ENCODE assay signal across 26 cellular contexts in the genomic region with DNA sequence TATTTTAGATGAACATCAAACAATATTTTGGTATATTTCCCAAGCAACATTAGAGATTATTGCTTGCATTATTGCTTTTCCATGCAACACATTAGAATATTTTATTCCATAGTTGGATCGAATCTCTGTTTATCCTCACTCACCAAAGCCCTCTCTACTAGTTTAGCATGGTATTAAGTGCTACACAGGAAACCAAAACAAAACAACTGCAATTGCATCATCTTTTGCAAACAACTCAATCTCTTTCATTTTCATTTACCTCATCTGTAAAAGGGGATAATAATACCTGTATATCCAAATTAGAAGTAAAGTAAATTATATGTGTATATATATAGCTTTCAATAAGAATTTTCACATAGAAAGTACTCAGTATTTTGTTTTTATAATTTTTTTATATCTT.
"Had no signal": no experiment of that assay in that cellular context is flagged by ENCODE, and none has a peak within 500 bp of the region (broad histone marks: within the 10 kb centered on the region; RNA-seq: fewer than 3 reads in every experiment).

No MANE protein-coding gene starts in this region.

- ATAC-seq: activated CD4-positive, CD25-positive, alpha-beta regulatory T cell treated with anti-CD3 and anti-CD28 coated beads, Interleukin-2, amount 50 U/mL, for 24 hours; activated CD8-positive, alpha-beta T cell treated with anti-CD3 and anti-CD28 coated beads for 36 hours; activated T-cell treated with anti-CD3 and anti-CD28 coated beads, Interleukin-2, amount 50 U/mL, for 72 hours; SK-N-SH treated with all-trans-retinoic acid at 6 μM for 48 hours had no signal

- H3K36me3 ChIP-seq: SJSA1 had no signal

- H3K4me1 ChIP-seq: SJSA1 had no signal

- H3K4me3 ChIP-seq: SJSA1 had no signal

- DNase-seq: activated CD4-positive, alpha-beta T cell treated with anti-CD3 and anti-CD28 coated beads for 4 hours; activated CD8-positive, alpha-beta memory T cell treated with anti-CD3 and anti-CD28 coated beads, Interleukin-2, amount 50 U/mL, for 4 hours; activated CD8-positive, alpha-beta T cell treated with anti-CD3 and anti-CD28 coated beads for 36 hours; activated gamma-delta T cell treated with Interleukin-2 at 50 U/mL for 16 hours; activated naive CD4-positive, alpha-beta T cell treated with anti-CD3 and anti-CD28 coated beads, Interleukin-2, amount 10 ng/mL, durations not matched to agents 7 days and 5 days; activated naive CD8-positive, alpha-beta T cell treated with anti-CD3 and anti-CD28 coated beads for 36 hours; activated T-cell treated with anti-CD3 and anti-CD28 coated beads, Interleukin-2, amount 50 U/mL, for 72 hours; anterior cingulate cortex; cerebellar nuclear complex; MM.1S; NCI-H1105 treated with DMSO at 0.1 percent for 48 hours; NCI-H1436 treated with DMSO at 0.1 percent for 48 hours; NCI-H187 treated with DMSO at 0.1 percent for 48 hours; NCI-H2081 treated with DMSO at 0.1 percent for 48 hours; NCI-H2171; NCI-H2227 treated with DMSO at 0.1 percent for 48 hours; NCI-H446 treated with DMSO at 0.1 percent for 48 hours; NCI-H524 treated with DMSO at 0.1 percent for 48 hours; NCI-H774; SHP77; SW 1271 had no signal

- H3K27me3 ChIP-seq: SJSA1 had no signal

- H3K27ac ChIP-seq: SJSA1 had no signal

- H3K9me3 ChIP-seq: SJSA1 had no signal

- FAIRE-seq: colon, RCC 7860 had no signal
